Comparison of ENCODE assay signal across 26 cellular contexts in the genomic region with DNA sequence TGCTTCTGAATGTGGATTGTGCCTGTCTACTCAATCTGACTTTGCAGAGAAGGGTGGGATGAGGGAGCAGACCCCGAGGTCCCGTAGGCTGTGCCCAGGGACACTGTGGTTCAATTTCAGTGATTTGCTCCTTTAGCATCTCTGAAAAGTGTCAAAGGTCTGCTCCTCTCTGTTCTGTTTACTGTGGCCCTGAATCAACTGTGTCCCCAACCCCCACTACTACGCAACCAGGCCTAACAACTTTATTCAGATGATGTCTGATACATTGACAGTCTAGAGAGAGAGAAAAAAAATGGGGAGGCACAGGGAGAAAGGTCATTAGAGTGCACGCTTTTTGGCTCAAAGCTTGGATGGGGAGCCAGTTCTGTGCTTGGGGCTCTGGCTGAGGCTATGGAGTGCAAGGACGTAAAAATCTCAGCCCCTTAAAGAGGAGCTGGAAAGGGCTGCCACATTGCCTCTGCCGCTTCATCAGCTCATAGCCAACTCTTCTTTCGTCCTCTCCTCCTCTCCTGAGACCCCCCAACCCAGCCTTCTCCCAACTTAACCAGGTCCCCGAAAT.
"Had no signal": no experiment of that assay in that cellular context is flagged by ENCODE, and none has a peak within 500 bp of the region (broad histone marks: within the 10 kb centered on the region; RNA-seq: fewer than 3 reads in every experiment).

No MANE protein-coding gene starts in this region.

- H3K9me3 Mint-ChIP-seq: activated naive CD4-positive, alpha-beta T cell treated with anti-CD3 and anti-CD28 coated beads, Interleukin-2, amount 10 ng/mL, durations not matched to agents 7 days and 5 days; activated naive CD8-positive, alpha-beta T cell treated with anti-CD3 and anti-CD28 coated beads, Interleukin-2, amount 10 ng/mL, durations not matched to agents 7 days and 5 days; activated T-helper 2 cell treated with anti-CD3 and anti-CD28 coated beads, Interferon-gamma antibody, Interleukin-2, Interleukin-4, amounts not matched to agents 10 μg/mL and 5 μg/mL and 100 μg/mL, durations not matched to agents 14 hours and 24 hours and 36 hours had no signal

- H3K36me3 Mint-ChIP-seq: activated naive CD4-positive, alpha-beta T cell treated with anti-CD3 and anti-CD28 coated beads, Interleukin-2, amount 10 ng/mL, durations not matched to agents 7 days and 5 days; activated naive CD8-positive, alpha-beta T cell treated with anti-CD3 and anti-CD28 coated beads, Interleukin-2, amount 10 ng/mL, durations not matched to agents 7 days and 5 days; T-cell had no signal

- H3K4me3 Mint-ChIP-seq: activated CD8-positive, alpha-beta T cell treated with anti-CD3 and anti-CD28 coated beads for 36 hours; activated naive CD4-positive, alpha-beta T cell treated with anti-CD3 and anti-CD28 coated beads, Interleukin-2, amount 10 ng/mL, durations not matched to agents 7 days and 5 days; activated naive CD8-positive, alpha-beta T cell treated with anti-CD3 and anti-CD28 coated beads, Interleukin-2, amount 10 ng/mL, durations not matched to agents 7 days and 5 days; activated T-cell treated with anti-CD3 and anti-CD28 coated beads, Interleukin-2, amount 50 U/mL, for 72 hours; T-cell had no signal

- H3K4me1 Mint-ChIP-seq: activated naive CD4-positive, alpha-beta T cell treated with anti-CD3 and anti-CD28 coated beads, Interleukin-2, amount 10 ng/mL, durations not matched to agents 7 days and 5 days; activated naive CD8-positive, alpha-beta T cell treated with anti-CD3 and anti-CD28 coated beads, Interleukin-2, amount 10 ng/mL, durations not matched to agents 7 days and 5 days had no signal

- H3K36me3 ChIP-seq: adrenal gland, breast epithelium, MG63 had no signal

- H3K27me3 Mint-ChIP-seq: activated CD8-positive, alpha-beta T cell treated with anti-CD3 and anti-CD28 coated beads for 36 hours; activated naive CD8-positive, alpha-beta T cell treated with anti-CD3 and anti-CD28 coated beads, Interleukin-2, amount 10 ng/mL, durations not matched to agents 7 days and 5 days; T-cell had no signal

- H3K27me3 ChIP-seq: adrenal gland, breast epithelium, MG63 had no signal

- DNase-seq: activated CD4-positive, CD25-positive, alpha-beta regulatory T cell; activated CD8-positive, alpha-beta memory T cell treated with anti-CD3 and anti-CD28 coated beads, Interleukin-2, amount 50 U/mL, for 4 hours; activated CD8-positive, alpha-beta T cell treated with anti-CD3 and anti-CD28 coated beads for 36 hours; activated gamma-delta T cell treated with Interleukin-2 at 50 U/mL for 16 hours; activated naive CD4-positive, alpha-beta T cell treated with anti-CD3 and anti-CD28 coated beads, Interleukin-2, amount 10 ng/mL, durations not matched to agents 7 days and 5 days; activated naive CD8-positive, alpha-beta T cell treated with anti-CD3 and anti-CD28 coated beads, Interleukin-2, amount 10 ng/mL, durations not matched to agents 7 days and 5 days; activated T-cell treated with anti-CD3 and anti-CD28 coated beads, Interleukin-2, amount 50 U/mL, for 72 hours; adrenal gland; anterior cingulate cortex; MG63; MV-4-11; NCI-H1092 treated with DMSO at 0.1 percent for 48 hours; NCI-H1417 treated with DMSO at 0.1 percent for 48 hours; NCI-H1694; NCI-H2029; NCI-H2107; NCI-H2171 treated with DMSO at 0.1 percent for 48 hours; NCI-H226; NCI-H774; T-cell; T-helper 2 cell; T1000 had no signal

- H3K9me3 ChIP-seq: adrenal gland, breast epithelium, MG63 had no signal

- H3K4me1 ChIP-seq: breast epithelium had no signal

- H3K27ac Mint-ChIP-seq: activated CD8-positive, alpha-beta T cell treated with anti-CD3 and anti-CD28 coated beads for 36 hours; activated naive CD4-positive, alpha-beta T cell treated with anti-CD3 and anti-CD28 coated beads, Interleukin-2, amount 10 ng/mL, durations not matched to agents 7 days and 5 days; activated naive CD8-positive, alpha-beta T cell treated with anti-CD3 and anti-CD28 coated beads, Interleukin-2, amount 10 ng/mL, durations not matched to agents 7 days and 5 days; activated T-cell treated with anti-CD3 and anti-CD28 coated beads, Interleukin-2, amount 50 U/mL, for 72 hours; activated T-helper 2 cell treated with anti-CD3 and anti-CD28 coated beads, Interferon-gamma antibody, Interleukin-2, Interleukin-4, amounts not matched to agents 10 μg/mL and 5 μg/mL and 100 μg/mL, durations not matched to agents 14 hours and 24 hours and 36 hours; T-cell had no signal

- H3K27ac ChIP-seq: adrenal gland, breast epithelium, SK-N-MC, VCaP had no signal

- H3K4me3 ChIP-seq: adrenal gland, breast epithelium, MG63, SK-N-MC had no signal

- ATAC-seq: activated CD8-positive, alpha-beta T cell treated with anti-CD3 and anti-CD28 coated beads for 36 hours; activated T-cell treated with anti-CD3 and anti-CD28 coated beads, Interleukin-2, amount 50 U/mL, for 72 hours; T-cell had no signal
